Comparison of ENCODE assay signal across 8 cellular contexts in genomic region chr2:28895189-28895893, GRCh38. TPM values are rescaled to one million over a fixed set of nuclear protein-coding genes. Genes with fewer than 3 reads are reported as not detected.
DNase-seq lines count a peak whose midpoint lies in the region; ATAC-seq, FAIRE-seq and TF ChIP-seq lines count a peak whose summit lies in the region.

No MANE protein-coding gene starts in this region.

- 1 to 2% methylated on average over 16 to 19 of the region's 19 CpGs for WGBS in upper lobe of left lung, 2 donors

- H2AFZ ChIP-seq in OCI-LY1 (ENCODE audit: low read length) (no peak overlapping the region), neural progenitor cell (replicated peaks) (no peak overlapping the region)

- no peaks in the 10 kb centered on the region for H3K9me2 ChIP-seq in OCI-LY1 (ENCODE audit: low read depth, low read length)

- H3K27ac Mint-ChIP-seq in neural progenitor cell, result peak overlapping the region; percentile 64

- no peak for FAIRE-seq in frontal cortex (lab: Jason Lieb, UNC)

- no peaks in the 10 kb centered on the region for H3K9me3 Mint-ChIP-seq in neural progenitor cell

- ATAC-seq in GM18502 (IDR thresholded peaks at IDR 0.05; ENCODE audit: poor library complexity, unreplicated experiment), result peak; percentile 19
- peak; percentile 8 for ATAC-seq in HG02884 (IDR thresholded peaks at IDR 0.05; ENCODE audit: unreplicated experiment)
- ATAC-seq in upper lobe of left lung (ENCODE audit: low FRiP score in 2 of 2), result peak; percentile 1 to 49

- peaks cover 19% of the 10 kb centered on the region for H3K4me1 Mint-ChIP-seq in neural progenitor cell

- peak overlapping the region; percentile 76 for H3K4me2 ChIP-seq in OCI-LY1 (ENCODE audit: low read length)
- peak overlapping the region; percentile 96 for H3K4me2 ChIP-seq in neural progenitor cell

- H3K27me3 ChIP-seq in OCI-LY1 (ENCODE audit: insufficient read depth, low read length), result no peaks in the 10 kb centered on the region
- peaks cover 28% of the 10 kb centered on the region for H3K27me3 ChIP-seq in neural progenitor cell
- no peaks in the 10 kb centered on the region for H3K27me3 ChIP-seq in upper lobe of left lung

- H3K36me3 ChIP-seq in OCI-LY1 (ENCODE audit: insufficient read depth, low read length) (peaks cover 22% of the 10 kb centered on the region; the same call in 1 of the 2 replicates), neural progenitor cell (no peaks in the 10 kb centered on the region), upper lobe of left lung (no peaks in the 10 kb centered on the region)

- H3K9me3 ChIP-seq in OCI-LY1 (ENCODE audit: low read length), result no peaks in the 10 kb centered on the region
- no peaks in the 10 kb centered on the region for H3K9me3 ChIP-seq in neural progenitor cell (ENCODE audit: low read depth)
- no peaks in the 10 kb centered on the region for H3K9me3 ChIP-seq in upper lobe of left lung

- H3F3A ChIP-seq in OCI-LY1 (ENCODE audit: insufficient read depth, low read length) (peaks cover 5% of the 10 kb centered on the region; the same call in 1 of the 2 replicates), neural progenitor cell (ENCODE audit: low read depth) (peaks cover 7% of the 10 kb centered on the region)

- H3K4me1 ChIP-seq in OCI-LY1 (ENCODE audit: insufficient read depth, low read length, severe bottlenecking), result peaks cover 44% of the 10 kb centered on the region
- H3K4me1 ChIP-seq in neural progenitor cell, result peaks cover 10% of the 10 kb centered on the region
- H3K4me1 ChIP-seq in upper lobe of left lung, result peaks cover 19 to 37% (median 26%) of the 10 kb centered on the region in 4 donors

- peak overlapping the region; percentile 94 for H3K4me3 Mint-ChIP-seq in neural progenitor cell

- no peak for TF ChIP-seq EP300 in upper lobe of left lung (IDR thresholded peaks at IDR 0.05)

- H3K27ac ChIP-seq in OCI-LY1 (ENCODE audit: low read depth, low read length, poor library complexity, severe bottlenecking) (peak overlapping the region; percentile 32), neural progenitor cell (peak overlapping the region; percentile 62), upper lobe of left lung (peak overlapping the region; percentile 83 to 91 (median 86))

- no peak for TF ChIP-seq POLR2A in upper lobe of left lung (IDR thresholded peaks at IDR 0.05)

- intact Hi-C loops in posterior vena cava (cut with DNase I), result no loop called here

- peaks cover 59% of the 10 kb centered on the region for H3K79me2 ChIP-seq in OCI-LY1 (ENCODE audit: insufficient read depth, low read length)
- H3K79me2 ChIP-seq in neural progenitor cell (ENCODE audit: low read depth), result peaks cover 59% of the 10 kb centered on the region

- H3K27me3 Mint-ChIP-seq in neural progenitor cell (ENCODE audit: insufficient read depth, low read depth), result no peaks in the 10 kb centered on the region

- H4K20me1 ChIP-seq in OCI-LY1 (ENCODE audit: insufficient read depth, low read length) (peaks cover 13% of the 10 kb centered on the region), neural progenitor cell (ENCODE audit: low read depth) (peaks cover 54% of the 10 kb centered on the region)

- H3K9ac ChIP-seq in OCI-LY1 (ENCODE audit: low read length) (peak overlapping the region; percentile 100), neural progenitor cell (peak overlapping the region; percentile 93)

- TF ChIP-seq CTCF in OCI-LY1 (IDR thresholded peaks at IDR 0.05; ENCODE audit: low read length) (no peak), neural progenitor cell (IDR thresholded peaks at IDR 0.05) (no peak), upper lobe of left lung (IDR thresholded peaks at IDR 0.05) (no peak)

- peak; percentile 8 for DNase-seq in activated effector memory CD4-positive, alpha-beta T cell treated with Interleukin-2 at 50 U/mL for 16 hours
- DNase-seq in frontal cortex (ENCODE audit: low spot score in 2 of 2), result peak; percentile 23 to 33
- DNase-seq in neural progenitor cell (ENCODE audit: low spot score), result peak; percentile 17
- peak in 1 of 2 donors; percentile 38 for DNase-seq in upper lobe of left lung
- DNase-seq in posterior vena cava (ENCODE audit: low spot score), result no peak

- H3K36me3 Mint-ChIP-seq in neural progenitor cell, result no peaks in the 10 kb centered on the region

- peak overlapping the region; percentile 86 for H3K4me3 ChIP-seq in OCI-LY1 (ENCODE audit: low read depth, low read length, poor library complexity, severe bottlenecking)
- peak overlapping the region; percentile 94 for H3K4me3 ChIP-seq in neural progenitor cell
- peak overlapping the region; percentile 91 to 100 (median 96) for H3K4me3 ChIP-seq in upper lobe of left lung

RNA-seq across cellular contexts. Expression of gene WDR43, which starts 0.9 kb away (rescaled TPM):
- total RNA-seq in frontal cortex (64.8 TPM), neural progenitor cell (ENCODE audit: low replicate concordance) (55.8 and 139 TPM in 2 replicates), upper lobe of left lung (10 to 100 TPM; 20.4 to 54.7 (median 33.7) TPM), posterior vena cava (10 to 100 TPM; 35.1 to 57.8 TPM)

RNA-seq across cellular contexts. Expression of gene TRMT61B, which starts 25.2 kb away (rescaled TPM):
- total RNA-seq in frontal cortex (37.5 TPM), neural progenitor cell (ENCODE audit: low replicate concordance) (15.1 and 23.9 TPM in 2 replicates), upper lobe of left lung (10 to 100 TPM in 2 of 6 donors, 1 to 10 TPM in 4; 7.9 to 12.5 (median 9.7) TPM), posterior vena cava (10 to 100 TPM; 16.0 to 17.1 TPM)

Comparison
In these comparisons a context has a peak if more than half of its experiments do, and no peak if none do; other contexts are left out.
1. H3K27ac ChIP-seq: peak in every context shown above with its lines; median percentile 86 in upper lobe of left lung; 62 in neural progenitor cell; 32 in OCI-LY1.